ENCODE assay signal across 15 cellular contexts in genomic region chr6:157264701-157265100, GRCh38. TPM values are rescaled to one million over a fixed set of nuclear protein-coding genes. Genes with fewer than 3 reads are reported as not detected.
A peak's percentile ranks its signal among the peaks of the same experiment; 100 is the strongest.
DNase-seq lines count a peak whose midpoint lies in the region; ATAC-seq and TF ChIP-seq lines count a peak whose summit lies in the region.
"Had no signal": no experiment of that assay in that cellular context is flagged by ENCODE, and none has a peak within 500 bp of the region (broad histone marks: within the 10 kb centered on the region; RNA-seq: fewer than 3 reads in every experiment).

No MANE protein-coding gene starts in this region.

- H3K27ac ChIP-seq in Peyer's patch (no peak overlapping the region), tibial artery (peak overlapping the region; percentile 60 to 68)
- H3K27ac ChIP-seq: BLaER1, gastrocnemius medialis, uterus had no signal

- DNase-seq in NCI-H345 (lab: John Stamatoyannopoulos, UW) (peak; percentile 70), NCI-H345 treated with DMSO at 0.1 percent for 48 hours (lab: John Stamatoyannopoulos, UW; ENCODE audit: unreplicated experiment) (no peak), Peyer's patch (peak in 2 of 3 donors; percentile 38 to 47), left lobe of liver (ENCODE audit: low spot score) (peak; percentile 61), tibial artery (peak; percentile 19 to 62), Right ventricle myocardium inferior (ENCODE audit: missing footprints) (no peak)
- DNase-seq: GF-D8, RPMI8226, uterus had no signal

- ATAC-seq in left lobe of liver, result peak; percentile 84
- ATAC-seq in GM21390 (IDR thresholded peaks at IDR 0.05; ENCODE audit: unreplicated experiment), result no peak
- no peak for ATAC-seq in GM19455 (IDR thresholded peaks at IDR 0.05; ENCODE audit: unreplicated experiment)
- ATAC-seq in Right ventricle myocardium inferior, result no peak
- ATAC-seq: esophagus mucosa; gastrocnemius medialis; natural killer cell treated with Interleukin-12 subunit alpha and Interleukin-12 subunit beta and Interleukin-15 and Interleukin-18, amount 100 ng/mL, for 72 hours had no signal

- H3K9me3 ChIP-seq in Peyer's patch, result no peaks in the 10 kb centered on the region
- H3K9me3 ChIP-seq in tibial artery, result no peaks in the 10 kb centered on the region
- H3K9me3 ChIP-seq: BLaER1, gastrocnemius medialis, uterus had no signal

- no peaks in the 10 kb centered on the region for H3K36me3 ChIP-seq in Peyer's patch
- no peaks in the 10 kb centered on the region for H3K36me3 ChIP-seq in tibial artery
- H3K36me3 ChIP-seq: BLaER1, gastrocnemius medialis, uterus had no signal

- TF ChIP-seq CTCF in Peyer's patch (IDR thresholded peaks at IDR 0.05) (no peak), tibial artery (IDR thresholded peaks at IDR 0.05) (no peak)

- no peaks in the 10 kb centered on the region for H3K27me3 ChIP-seq in Peyer's patch
- H3K27me3 ChIP-seq in tibial artery, result no peaks in the 10 kb centered on the region
- H3K27me3 ChIP-seq: BLaER1, gastrocnemius medialis, uterus had no signal

- intact Hi-C loops in tibial artery (cut with DNase I; ENCODE audit: low total_unique reads), result no loop called here
- intact Hi-C loops in Right ventricle myocardium inferior (cut with DNase I), result no loop called here

- H3K4me3 ChIP-seq in Peyer's patch (no peak overlapping the region), tibial artery (peak overlapping the region; percentile 28 to 40)
- H3K4me3 ChIP-seq: BLaER1, gastrocnemius medialis, uterus had no signal

- TF ChIP-seq POLR2A in Peyer's patch (IDR thresholded peaks at IDR 0.05), result no peak

- H3K4me1 ChIP-seq in Peyer's patch (peaks cover 0 to 9% (median 0%) of the 10 kb centered on the region in 4 donors), tibial artery (peaks cover 0 to 52% (median 20%) of the 10 kb centered on the region in 4 donors)
- H3K4me1 ChIP-seq: BLaER1 had no signal

RNA-seq across cellular contexts. Expression of gene TMEM242, which starts 58.6 kb away (rescaled TPM):
- total RNA-seq in Peyer's patch (1 to 10 TPM; 3.3 to 9.4 (median 4.9) TPM), left lobe of liver (6.8 TPM), Right ventricle myocardium inferior (19.4 TPM)

Comparison
In these comparisons a context has a peak if more than half of its experiments do, and no peak if none do; other contexts are left out.
1. DNase-seq: peak in NCI-H345 (single experiment), Peyer's patch (2 of 3), left lobe of liver (single experiment) and tibial artery (2 of 2); none in NCI-H345 treated with DMSO at 0.1 percent for 48 hours (single experiment) and Right ventricle myocardium inferior (single experiment).
2. H3K27ac ChIP-seq: peak in tibial artery (2 of 2); none in Peyer's patch (0 of 4).
3. H3K4me3 ChIP-seq: peak in tibial artery (2 of 2); none in Peyer's patch (0 of 4).